In the genomic region with DNA sequence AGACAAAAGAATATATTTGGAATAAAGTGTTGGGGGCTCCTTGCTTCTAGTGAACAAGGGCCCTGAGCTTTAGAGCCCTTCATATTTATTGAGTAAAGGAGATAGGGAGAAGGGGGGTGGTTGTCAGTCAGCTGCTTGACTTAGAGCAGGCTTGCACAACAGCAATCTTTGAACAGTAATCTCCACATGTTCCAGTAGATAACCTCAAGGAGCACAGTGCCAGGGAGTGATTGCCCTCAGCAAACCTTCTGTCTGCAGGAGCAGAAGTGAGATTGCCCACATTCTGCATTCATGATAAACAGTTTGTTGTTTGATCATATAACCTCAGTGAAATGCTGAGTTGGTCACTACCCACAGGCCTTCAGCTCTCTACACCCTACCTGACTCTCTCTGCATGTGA, we compare ENCODE assay signal across 28 cellular contexts.
"Had no signal": no experiment of that assay in that cellular context is flagged by ENCODE, and none has a peak within 500 bp of the region (broad histone marks: within the 10 kb centered on the region; RNA-seq: fewer than 3 reads in every experiment).

No MANE protein-coding gene starts in this region.

- H2AFZ ChIP-seq: hepatocyte had no signal

- H3K79me2 ChIP-seq: hepatocyte had no signal

- H3K4me3 ChIP-seq: heart right ventricle, hepatocyte, left ventricle myocardium inferior, lung, ovary, right atrium auricular region, right lobe of liver, suprapubic skin, thoracic aorta, tibial artery, uterus had no signal

- H3K4me2 ChIP-seq: hepatocyte had no signal

- FAIRE-seq: keratinocyte had no signal

- H3K9me3 ChIP-seq: heart right ventricle, left ventricle myocardium inferior, ovary, right atrium auricular region, right lobe of liver, suprapubic skin, thoracic aorta, tibial artery, uterus had no signal

- H3K4me1 Mint-ChIP-seq: mesothelial cell of epicardium; natural killer cell; stimulated activated effector memory CD8-positive, alpha-beta T cell treated with anti-CD3 and anti-CD28 coated beads, Interleukin-12 subunit alpha, Interleukin-12 subunit beta, amount 100 ng/mL, for 72 hours had no signal

- H3K36me3 Mint-ChIP-seq: mesothelial cell of epicardium; natural killer cell; stimulated activated effector memory CD8-positive, alpha-beta T cell treated with anti-CD3 and anti-CD28 coated beads, Interleukin-12 subunit alpha, Interleukin-12 subunit beta, amount 100 ng/mL, for 72 hours; type B pancreatic cell had no signal

- H3K27ac ChIP-seq: heart right ventricle, hepatocyte, left ventricle myocardium inferior, ovary, right atrium auricular region, right lobe of liver, suprapubic skin, thoracic aorta, tibial artery, uterus had no signal

- H3K9me3 Mint-ChIP-seq: mesothelial cell of epicardium; natural killer cell; stimulated activated naive CD8-positive, alpha-beta T cell treated with anti-CD3 and anti-CD28 coated beads, Interleukin-15, Interleukin-2, amounts not matched to agents 100 ng/mL and 50 ng/mL, for 24 hours had no signal

- H3K36me3 ChIP-seq: heart right ventricle, left ventricle myocardium inferior, ovary, right atrium auricular region, right lobe of liver, suprapubic skin, thoracic aorta, tibial artery, uterus had no signal

- H3K27me3 Mint-ChIP-seq: naive B cell had no signal

- DNase-seq: heart right ventricle; kidney glomerular epithelial cell; left cardiac atrium; left ventricle myocardium inferior; mesendoderm; naive B cell; natural killer cell; nephron progenitor cell; ovary; right lobe of liver; stimulated activated CD4-positive, alpha-beta T cell treated with anti-CD3 and anti-CD28 coated beads, Interleukin-12 subunit alpha, Interleukin-12 subunit beta, amount 100 ng/mL, for 4 hours; stimulated activated CD4-positive, alpha-beta T cell treated with anti-CD3 and anti-CD28 coated beads, Interleukin-15, amount 100 ng/mL, for 24 hours; stimulated activated CD4-positive, alpha-beta T cell treated with anti-CD3 and anti-CD28 coated beads, Interleukin-2, amount 100 ng/mL, for 24 hours; stimulated activated CD4-positive, alpha-beta T cell treated with anti-CD3 and anti-CD28 coated beads, Interleukin-4, amount 100 ng/mL, for 1 hour; stimulated activated naive CD4-positive, alpha-beta T cell; tibial artery; uterus had no signal

- H3K27ac Mint-ChIP-seq: mesothelial cell of epicardium; naive B cell; natural killer cell; nephron progenitor cell; progenitor cell of endocrine pancreas; stimulated activated effector memory CD8-positive, alpha-beta T cell treated with anti-CD3 and anti-CD28 coated beads, Interleukin-12 subunit alpha, Interleukin-12 subunit beta, amount 100 ng/mL, for 72 hours; stimulated activated naive CD8-positive, alpha-beta T cell treated with anti-CD3 and anti-CD28 coated beads, Interleukin-15, Interleukin-2, amounts not matched to agents 100 ng/mL and 50 ng/mL, for 24 hours; type B pancreatic cell had no signal

- ATAC-seq: heart right ventricle; left cardiac atrium; natural killer cell; stimulated activated effector memory CD8-positive, alpha-beta T cell treated with anti-CD3 and anti-CD28 coated beads, Interleukin-12 subunit alpha, Interleukin-12 subunit beta, amount 100 ng/mL, for 72 hours had no signal

- H3K27me3 ChIP-seq: ovary, right atrium auricular region, right lobe of liver, suprapubic skin, tibial artery, uterus had no signal

- H3K4me1 ChIP-seq: heart right ventricle, left ventricle myocardium inferior, right atrium auricular region, right lobe of liver, suprapubic skin, tibial artery, uterus had no signal

- H3K4me3 Mint-ChIP-seq: mesothelial cell of epicardium; naive B cell; natural killer cell; nephron progenitor cell; stimulated activated effector memory CD8-positive, alpha-beta T cell treated with anti-CD3 and anti-CD28 coated beads, Interleukin-12 subunit alpha, Interleukin-12 subunit beta, amount 100 ng/mL, for 72 hours; stimulated activated naive CD8-positive, alpha-beta T cell treated with anti-CD3 and anti-CD28 coated beads, Interleukin-15, Interleukin-2, amounts not matched to agents 100 ng/mL and 50 ng/mL, for 24 hours; type B pancreatic cell had no signal
